ENCODE assay signal across 10 cellular contexts in genomic region chr22:45212306-45212709, GRCh38. TPM values are rescaled to one million over a fixed set of nuclear protein-coding genes. Genes with fewer than 3 reads are reported as not detected.
DNase-seq lines count a peak whose midpoint lies in the region; ATAC-seq, FAIRE-seq and TF ChIP-seq lines count a peak whose summit lies in the region.
"Had no signal": no experiment of that assay in that cellular context is flagged by ENCODE, and none has a peak within 500 bp of the region (broad histone marks: within the 10 kb centered on the region; RNA-seq: fewer than 3 reads in every experiment).

No MANE protein-coding gene starts in this region.

- peaks cover 42% of the 10 kb centered on the region for H3K4me1 Mint-ChIP-seq in astrocyte (ENCODE audit: low read depth, unreplicated experiment)
- H3K4me1 Mint-ChIP-seq in stimulated activated naive B cell treated with anti-CD40 and anti-IgM and Interleukin-4, amounts not matched to agents 10 μg/mL and 1 μg/mL and 100 μg/mL, for 72 hours, result peaks cover 19 to 33% of the 10 kb centered on the region in 2 donors

- H3K27me3 Mint-ChIP-seq in astrocyte (ENCODE audit: low read depth, unreplicated experiment), result no peaks in the 10 kb centered on the region
- no peaks in the 10 kb centered on the region for H3K27me3 Mint-ChIP-seq in stimulated activated naive B cell treated with anti-CD40 and anti-IgM and Interleukin-4, amounts not matched to agents 10 μg/mL and 1 μg/mL and 100 μg/mL, for 72 hours

- in situ Hi-C loops in gastrocnemius medialis (cut with MboI; ENCODE audit: low sequenced_read_pairs in 4 of 4), result no loop called here

- H3K79me2 ChIP-seq in astrocyte (ENCODE audit: insufficient read depth, low read length) (peaks cover 14% of the 10 kb centered on the region), hepatocyte (peaks cover 34% of the 10 kb centered on the region)

- H2AFZ ChIP-seq in astrocyte (ENCODE audit: low read depth, low read length) (peak overlapping the region; percentile 51), hepatocyte (no peak overlapping the region)

- intact Hi-C loops in gastrocnemius medialis (cut with DNase I; ENCODE audit: low total_unique reads), result no loop called here

- H3K27ac ChIP-seq in astrocyte (ENCODE audit: low read depth, low read length), result peak overlapping the region; percentile 84
- H3K27ac ChIP-seq in hepatocyte, result peak overlapping the region; percentile 82
- peak overlapping the region; percentile 15 to 67 (median 66) for H3K27ac ChIP-seq in gastrocnemius medialis

- peak overlapping the region; percentile 93 for H3K27ac Mint-ChIP-seq in astrocyte (ENCODE audit: unreplicated experiment)
- H3K27ac Mint-ChIP-seq in stimulated activated naive B cell treated with anti-CD40 and anti-IgM and Interleukin-4, amounts not matched to agents 10 μg/mL and 1 μg/mL and 100 μg/mL, for 72 hours, result no peak overlapping the region

- H3K9me3 Mint-ChIP-seq in astrocyte (ENCODE audit: unreplicated experiment), result no peaks in the 10 kb centered on the region
- H3K9me3 Mint-ChIP-seq in stimulated activated naive B cell treated with anti-CD40 and anti-IgM and Interleukin-4, amounts not matched to agents 10 μg/mL and 1 μg/mL and 100 μg/mL, for 72 hours, result no peaks in the 10 kb centered on the region

- H3K9me2 ChIP-seq in hepatocyte (replicated peaks; ENCODE audit: insufficient read depth), result no peaks in the 10 kb centered on the region

- H3K4me1 ChIP-seq in astrocyte (ENCODE audit: insufficient read depth, low read length), result peaks cover 43% of the 10 kb centered on the region
- peaks cover 30% of the 10 kb centered on the region for H3K4me1 ChIP-seq in hepatocyte (ENCODE audit: insufficient read depth)
- H3K4me1 ChIP-seq in gastrocnemius medialis, result peaks cover 13 to 17% of the 10 kb centered on the region in 2 donors

- H3K9me3 ChIP-seq in astrocyte (ENCODE audit: insufficient read depth, low read depth, low read length) (no peaks in the 10 kb centered on the region), hepatocyte (ENCODE audit: low read depth) (no peaks in the 10 kb centered on the region), gastrocnemius medialis (no peaks in the 10 kb centered on the region)

- peak overlapping the region; percentile 41 for H3K4me3 ChIP-seq in astrocyte (ENCODE audit: insufficient read depth, low read depth, low read length)
- no peak overlapping the region for H3K4me3 ChIP-seq in hepatocyte
- peak overlapping the region; percentile 55 to 66 (median 56) for H3K4me3 ChIP-seq in gastrocnemius medialis

- TF ChIP-seq CTCF in astrocyte (IDR thresholded peaks at IDR 0.05; ENCODE audit: insufficient read depth, low read depth, low read length), result no peak
- TF ChIP-seq CTCF in hepatocyte (IDR thresholded peaks at IDR 0.05; ENCODE audit: poor library complexity), result no peak
- peak in 2 of 5 experiments; percentile 25 to 36 for TF ChIP-seq CTCF in gastrocnemius medialis (IDR thresholded peaks at IDR 0.05 in 4 of 5, conservative IDR thresholded peaks at IDR 0.05 in 1 of 5)

- peaks cover 22% of the 10 kb centered on the region for H4K20me1 ChIP-seq in astrocyte (ENCODE audit: insufficient read depth, low read length)
- peaks cover 20% of the 10 kb centered on the region for H4K20me1 ChIP-seq in hepatocyte (ENCODE audit: insufficient read depth, poor library complexity, severe bottlenecking)

- H3K27me3 ChIP-seq in astrocyte (ENCODE audit: insufficient read depth, low read length) (no peaks in the 10 kb centered on the region), hepatocyte (no peaks in the 10 kb centered on the region), gastrocnemius medialis (no peaks in the 10 kb centered on the region)

- peak overlapping the region; percentile 75 for H3K4me3 Mint-ChIP-seq in astrocyte (ENCODE audit: unreplicated experiment)
- no peak overlapping the region for H3K4me3 Mint-ChIP-seq in stimulated activated naive B cell treated with anti-CD40 and anti-IgM and Interleukin-4, amounts not matched to agents 10 μg/mL and 1 μg/mL and 100 μg/mL, for 72 hours

- H3K36me3 Mint-ChIP-seq in astrocyte (ENCODE audit: low read depth, unreplicated experiment), result peaks cover 4% of the 10 kb centered on the region
- H3K36me3 Mint-ChIP-seq in stimulated activated naive B cell treated with anti-CD40 and anti-IgM and Interleukin-4, amounts not matched to agents 10 μg/mL and 1 μg/mL and 100 μg/mL, for 72 hours, result peaks cover 3 to 24% of the 10 kb centered on the region in 2 donors

- peak; percentile 56 for FAIRE-seq in astrocyte (lab: Jason Lieb, UNC)
- FAIRE-seq: colon had no signal

- peak overlapping the region; percentile 83 for H3K4me2 ChIP-seq in astrocyte (ENCODE audit: low read length)
- H3K4me2 ChIP-seq in hepatocyte, result peak overlapping the region; percentile 78

- ATAC-seq in gastrocnemius medialis, result peak; percentile 77 to 84
- no peak for ATAC-seq in stimulated activated naive B cell treated with anti-CD40 and anti-IgM and Interleukin-4, amounts not matched to agents 10 μg/mL and 1 μg/mL and 100 μg/mL, for 72 hours (replicated peaks)
- ATAC-seq: HCT116 had no signal

- peak in 1 of 2 donors; percentile 38 for TF ChIP-seq POLR2A in gastrocnemius medialis (IDR thresholded peaks at IDR 0.05)

- 12% methylated on average over 14 of the region's 14 CpGs for WGBS in hepatocyte (ENCODE audit: low lambda C conversion rate, missing lambda C conversion rate)

- peak overlapping the region; percentile 80 for H3K9ac ChIP-seq in astrocyte (ENCODE audit: low read length)

- no peaks in the 10 kb centered on the region for H3K36me3 ChIP-seq in astrocyte (ENCODE audit: insufficient read depth, low read length)
- H3K36me3 ChIP-seq in hepatocyte (replicated peaks; ENCODE audit: insufficient read depth, low read depth), result no peaks in the 10 kb centered on the region
- H3K36me3 ChIP-seq in gastrocnemius medialis, result peaks cover 0 to 5% of the 10 kb centered on the region in 2 donors

- DNase-seq in H4 (ENCODE audit: low spot score) (peak; percentile 90), astrocyte (ENCODE audit: low read depth) (peak; percentile 92), hepatocyte (ENCODE audit: low spot score) (peak; percentile 87), gastrocnemius medialis (peak; percentile 43 to 80), 8988T (no peak), NCI-H1930 (lab: John Stamatoyannopoulos, UW) (no peak)
- no peak for DNase-seq in activated CD8-positive, alpha-beta memory T cell treated with anti-CD3 and anti-CD28 coated beads for 24 hours
- no peak for DNase-seq in stimulated activated naive B cell treated with anti-CD40 and anti-IgM and Interleukin-4, amounts not matched to agents 10 μg/mL and 1 μg/mL and 100 μg/mL, for 72 hours

RNA-seq across cellular contexts. Expression of gene KIAA0930, which starts 28.4 kb away (rescaled TPM):
- 76.7 and 97.2 TPM in 2 replicates for total RNA-seq in H4 (2014; rRNA removed; shearing (Covaris generic))
- total RNA-seq in astrocyte (107 and 117 TPM in 2 replicates), hepatocyte (30.9 and 62.9 TPM in 2 replicates), gastrocnemius medialis (10 to 100 TPM; 45.1 to 99.9 (median 53.7) TPM)
- polyA plus RNA-seq in hepatocyte, result 42.0 and 43.6 TPM in 2 replicates

RNA-seq across cellular contexts. Expression of gene NUP50, which starts 48.6 kb away (rescaled TPM):
- total RNA-seq in H4 (2014; rRNA removed; shearing (Covaris generic)), result 32.1 and 34.6 TPM in 2 replicates
- 49.6 and 56.4 TPM in 2 replicates for total RNA-seq in astrocyte
- total RNA-seq in hepatocyte, result 39.1 and 43.8 TPM in 2 replicates
- 15.3 and 16.0 TPM in 2 replicates for polyA plus RNA-seq in hepatocyte
- 10 to 100 TPM; 18.0 to 30.6 (median 26.3) TPM for total RNA-seq in gastrocnemius medialis

Comparison
In these comparisons a context has a peak if more than half of its experiments do, and no peak if none do; other contexts are left out.
1. DNase-seq: peak in H4 (single experiment), astrocyte (single experiment), hepatocyte (single experiment) and gastrocnemius medialis (2 of 2); none in 8988T (single experiment), activated CD8-positive, alpha-beta memory T cell treated with anti-CD3 and anti-CD28 coated beads for 24 hours (single experiment), stimulated activated naive B cell treated with anti-CD40 and anti-IgM and Interleukin-4, amounts not matched to agents 10 μg/mL and 1 μg/mL and 100 μg/mL, for 72 hours (single experiment) and NCI-H1930 (0 of 2).
2. ATAC-seq: peak in gastrocnemius medialis (2 of 2); none in stimulated activated naive B cell treated with anti-CD40 and anti-IgM and Interleukin-4, amounts not matched to agents 10 μg/mL and 1 μg/mL and 100 μg/mL, for 72 hours (0 of 2).
3. Peak in every context shown above with its lines, with median percentiles within 50 percentile points of each other: H3K27ac ChIP-seq.